In the genomic region with DNA sequence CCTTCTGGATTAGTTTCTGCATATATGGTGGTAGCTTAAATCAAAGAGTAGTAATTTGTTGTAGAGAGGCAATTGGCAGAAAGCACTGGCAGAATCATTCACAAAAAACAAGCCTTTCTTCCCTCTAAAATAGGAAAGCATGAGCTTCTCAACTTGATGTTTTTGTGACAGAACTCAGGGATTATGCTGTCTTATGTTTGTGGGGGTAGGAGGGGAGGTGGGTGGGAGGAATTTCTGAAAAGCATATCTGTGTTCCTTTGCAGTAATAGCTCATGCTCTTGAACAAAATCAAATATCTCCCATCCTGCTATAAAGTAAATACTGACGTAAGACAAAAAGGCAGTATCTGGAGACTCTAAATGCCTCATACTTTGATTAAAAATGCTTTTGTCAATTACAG, we compare ENCODE assay signal across 21 cellular contexts.
"Had no signal": no experiment of that assay in that cellular context is flagged by ENCODE, and none has a peak within 500 bp of the region (broad histone marks: within the 10 kb centered on the region; RNA-seq: fewer than 3 reads in every experiment).

No MANE protein-coding gene starts in this region.

- H3K4me3 Mint-ChIP-seq: T-cell had no signal

- H3K27ac Mint-ChIP-seq: T-cell had no signal

- H3K9ac ChIP-seq: SK-N-SH had no signal

- H3K4me2 ChIP-seq: SK-N-SH had no signal

- H3K27me3 Mint-ChIP-seq: T-cell had no signal

- ATAC-seq: Panc1, PC-3, T-cell had no signal

- H3K27ac ChIP-seq: HL-60, RWPE1 had no signal

- DNase-seq: KBM-7; MV-4-11; NCI-H1048; NCI-H1105; NCI-H1694; NCI-H187 treated with DMSO at 0.1 percent for 48 hours; NCI-H2029 treated with DMSO at 0.1 percent for 48 hours; NCI-H2171 treated with DMSO at 0.1 percent for 48 hours; NCI-H345; NCI-H524; NCI-H526 treated with DMSO at 0.1 percent for 48 hours; NCI-H748 treated with DMSO at 0.1 percent for 48 hours; NK-92 treated with Interleukin-12 subunit alpha and Interleukin-12 subunit beta, amount 100 ng/mL, for 24 hours; PC-3; SHP77; SK-N-SH; SW 1271; T-cell had no signal

- H3K4me1 Mint-ChIP-seq: T-cell had no signal

- H3K36me3 Mint-ChIP-seq: T-cell had no signal

- H3K9me3 ChIP-seq: SK-N-SH had no signal
